In the genomic region with DNA sequence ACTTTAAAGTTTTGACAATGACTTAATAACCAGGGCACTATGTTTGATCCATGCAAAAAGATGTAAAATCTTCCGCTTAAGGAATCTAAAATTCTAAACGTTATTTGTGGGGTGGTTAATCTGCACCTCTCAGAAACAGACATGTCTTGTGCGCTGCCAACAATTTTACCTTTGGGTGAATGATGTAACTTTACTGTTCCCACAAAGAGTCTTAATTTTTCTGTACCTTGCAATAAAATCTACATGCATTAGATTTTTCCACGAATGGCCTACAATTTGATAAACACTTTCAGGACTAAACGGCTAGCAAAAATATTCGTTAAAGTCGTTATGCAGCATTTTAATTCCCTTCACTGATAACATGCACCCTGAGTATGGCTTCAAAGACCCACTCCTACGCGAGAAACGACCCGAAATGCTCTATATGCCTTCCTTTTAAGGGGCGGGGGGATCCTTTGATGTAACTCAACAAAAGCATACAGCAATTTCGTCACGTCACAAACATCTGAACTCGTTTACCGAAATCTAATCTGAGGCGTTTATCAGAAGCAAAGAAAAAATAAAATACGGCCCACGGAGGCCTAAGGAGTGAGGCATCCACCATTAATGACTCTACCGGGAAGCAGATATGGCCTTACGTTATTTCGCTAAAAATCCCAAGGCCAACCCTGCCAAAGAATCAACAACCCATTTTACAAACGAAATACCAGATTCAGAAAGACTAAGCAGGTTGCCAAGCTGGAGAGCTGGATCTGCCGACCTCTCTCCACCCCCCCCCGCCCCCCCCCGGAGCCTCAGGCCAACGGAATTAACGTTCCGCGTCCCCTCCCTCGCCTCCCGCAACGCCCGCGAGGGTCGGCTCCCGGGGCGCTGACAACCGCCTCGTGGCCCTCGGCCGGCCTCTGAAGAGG, we compare ENCODE assay signal across 9 cellular contexts. TPM values are rescaled to one million over a fixed set of nuclear protein-coding genes. Genes with fewer than 3 reads are reported as not detected.
DNase-seq lines count a peak whose midpoint lies in the region; ATAC-seq lines count a peak whose summit lies in the region.
"Had no signal": no experiment of that assay in that cellular context is flagged by ENCODE, and none has a peak within 500 bp of the region (broad histone marks: within the 10 kb centered on the region; RNA-seq: fewer than 3 reads in every experiment).

No MANE protein-coding gene starts in this region.

- H3K36me3 ChIP-seq in adipocyte (ENCODE audit: control insufficient read depth, insufficient read depth, low read length, severe bottlenecking): peaks cover 23% of the 10 kb centered on the region
- H3K36me3 ChIP-seq in skeletal muscle satellite cell (ENCODE audit: insufficient read depth, low read length): peaks cover 26% of the 10 kb centered on the region

- DNase-seq in CD1c-positive myeloid dendritic cell (ENCODE audit: extremely low spot score): peak; percentile 26
- DNase-seq in NCI-H2227 (lab: John Stamatoyannopoulos, UW; ENCODE audit: unreplicated experiment): peak; percentile 34
- peak; percentile 72 for DNase-seq in adipocyte (ENCODE audit: low read depth)
- DNase-seq in right cardiac atrium: no peak
- DNase-seq in middle frontal gyrus (ENCODE audit: extremely low spot score, low spot score): no peak

- H3K9me3 ChIP-seq in adipocyte (ENCODE audit: control insufficient read depth, low read length) (no peaks in the 10 kb centered on the region), right cardiac atrium (ENCODE audit: control insufficient read depth, low read length) (no peaks in the 10 kb centered on the region), skeletal muscle satellite cell (replicated peaks; ENCODE audit: low read length) (no peaks in the 10 kb centered on the region)

- H3K4me1 ChIP-seq in adipocyte (ENCODE audit: control insufficient read depth, insufficient read depth, low read length) (peaks cover 24% of the 10 kb centered on the region), right cardiac atrium (ENCODE audit: control insufficient read depth, insufficient read depth, low read length) (peaks cover 2% of the 10 kb centered on the region), skeletal muscle satellite cell (ENCODE audit: control insufficient read depth, insufficient read depth, low read length) (peaks cover 18% of the 10 kb centered on the region)

- H3K27ac ChIP-seq in right cardiac atrium (ENCODE audit: low read length): peak overlapping the region; percentile 86

- peak overlapping the region; percentile 83 for H3K4me2 ChIP-seq in skeletal muscle satellite cell (ENCODE audit: low read length)

- intact Hi-C loops in right cardiac atrium (cut with DNase I): no loop called here

- ATAC-seq in GM21526 (IDR thresholded peaks at IDR 0.05; ENCODE audit: low FRiP score, unreplicated experiment) (peak; percentile 12), right cardiac atrium (peak in 1 of 2 donors; percentile 80), HG02678 (IDR thresholded peaks at IDR 0.05; ENCODE audit: unreplicated experiment) (no peak)

- H3K9ac ChIP-seq in adipocyte (ENCODE audit: low read length) (peak overlapping the region; percentile 99), skeletal muscle satellite cell (ENCODE audit: low read depth, low read length) (peak overlapping the region; percentile 93)

- WGBS in right cardiac atrium: 2% methylated on average over 42 of the region's 42 CpGs

- H3K27me3 ChIP-seq in adipocyte (replicated peaks; ENCODE audit: control insufficient read depth, insufficient read depth, low read length): no peaks in the 10 kb centered on the region
- no peaks in the 10 kb centered on the region for H3K27me3 ChIP-seq in right cardiac atrium (ENCODE audit: control insufficient read depth, insufficient read depth)
- H3K27me3 ChIP-seq in skeletal muscle satellite cell (ENCODE audit: control insufficient read depth, insufficient read depth, low read length): no peaks in the 10 kb centered on the region

- H3K4me3 ChIP-seq in adipocyte (ENCODE audit: low read length): peak overlapping the region; percentile 95
- peak overlapping the region; percentile 83 for H3K4me3 ChIP-seq in right cardiac atrium (ENCODE audit: low read length)
- peak overlapping the region; percentile 79 for H3K4me3 ChIP-seq in skeletal muscle satellite cell (ENCODE audit: low read length)

RNA-seq across cellular contexts. Expression of gene AK6, which starts 0.6 kb away (rescaled TPM):
- total RNA-seq in right cardiac atrium: 10 to 100 TPM; 29.4 to 38.0 (median 34.1) TPM
- 36.7 TPM for polyA plus RNA-seq in right cardiac atrium
- 35.8 and 41.1 TPM in 2 replicates for total RNA-seq in skeletal muscle satellite cell (2012; rRNA removed)

RNA-seq across cellular contexts. Expression of gene TAF9, which starts 0.6 kb away (rescaled TPM):
- 10 to 100 TPM; 34.9 to 53.6 (median 39.4) TPM for total RNA-seq in right cardiac atrium
- polyA plus RNA-seq in right cardiac atrium: 73.1 TPM
- total RNA-seq in skeletal muscle satellite cell (2012; rRNA removed): 87.2 and 88.5 TPM in 2 replicates

RNA-seq across cellular contexts. Expression of gene RAD17, which starts 0.9 kb away (rescaled TPM):
- 10 to 100 TPM; 14.8 to 19.1 (median 18.7) TPM for total RNA-seq in right cardiac atrium
- polyA plus RNA-seq in right cardiac atrium: 10.3 TPM
- 11.8 and 16.2 TPM in 2 replicates for total RNA-seq in skeletal muscle satellite cell (2012; rRNA removed)

RNA-seq across cellular contexts. Expression of gene CCDC125, which starts 36.1 kb away (rescaled TPM):
- 1 to 10 TPM; 3.6 to 5.3 (median 4.3) TPM for total RNA-seq in right cardiac atrium
- 1.9 TPM for polyA plus RNA-seq in right cardiac atrium
- 2.0 and 6.8 TPM in 2 replicates for total RNA-seq in skeletal muscle satellite cell (2012; rRNA removed)

RNA-seq across cellular contexts. Expression of gene MARVELD2, which starts 46.2 kb away (rescaled TPM):
- total RNA-seq in right cardiac atrium: 1 to 10 TPM in 3 of 4 donors, under 1 TPM in 1; 0.82 to 1.8 (median 1.4) TPM
- 0.23 TPM for polyA plus RNA-seq in right cardiac atrium
- total RNA-seq in skeletal muscle satellite cell (2012; rRNA removed): 0.25 and 0.44 TPM in 2 replicates
- total RNA-seq: SK-MEL-5 had no signal

Comparison
In these comparisons a context has a peak if more than half of its experiments do, and no peak if none do; other contexts are left out.
1. DNase-seq: peak in CD1c-positive myeloid dendritic cell (single experiment), NCI-H2227 (single experiment) and adipocyte (single experiment); none in right cardiac atrium (0 of 3) and middle frontal gyrus (single experiment).
2. Peak in every context shown above with its lines, with median percentiles within 50 percentile points of each other: H3K4me3 ChIP-seq.